2 cellular contexts compared by ENCODE assay signal in the genomic region with DNA sequence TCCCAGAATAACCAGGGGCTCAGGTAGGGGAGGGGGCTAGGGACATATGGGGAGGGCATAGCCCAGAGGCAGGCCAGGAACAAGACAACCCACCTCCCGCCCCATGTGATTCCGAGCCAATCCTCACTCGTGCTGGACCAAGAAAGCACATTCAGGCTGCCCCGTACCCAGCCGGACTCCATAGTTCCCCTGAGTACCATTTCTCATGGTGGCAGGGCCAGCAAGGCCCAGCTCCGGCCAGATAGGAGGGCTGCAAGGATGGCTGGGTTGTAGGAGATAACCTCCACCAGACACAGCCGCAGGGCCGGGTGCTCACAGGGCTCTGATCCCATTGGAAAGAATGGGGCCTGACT.
TF ChIP-seq lines count a peak whose summit lies in the region.

No MANE protein-coding gene starts in this region.

TF ChIP-seq in HepG2, 621 proteins besides CTCF, POLR2A, EP300 and RAD21:
- TF ChIP-seq ARNT (IDR thresholded peaks at IDR 0.05) (no peak), ZNF720 (CRISPR knock-in tag; IDR thresholded peaks at IDR 0.05) (no peak), ZSCAN31 (CRISPR knock-in tag; IDR thresholded peaks at IDR 0.05; ENCODE audit: low read depth) (no peak), SAFB2 (CRISPR knock-in tag; IDR thresholded peaks at IDR 0.05; ENCODE audit: borderline replicate concordance, low read depth) (no peak), NFIC (IDR thresholded peaks at IDR 0.05; ENCODE audit: low read length) (no peak), ZC3H4 (CRISPR knock-in tag; IDR thresholded peaks at IDR 0.05; ENCODE audit: borderline replicate concordance) (peak; percentile 43; the same call in 1 of the 2 replicates), NONO (IDR thresholded peaks at IDR 0.05) (no peak), NONO (CRISPR knock-in tag; conservative IDR thresholded peaks at IDR 0.05) (0 out of 2 replicates have a peak, but pooled peaks have one; percentile 2), ZIK1 (CRISPR knock-in tag; IDR thresholded peaks at IDR 0.05; ENCODE audit: borderline replicate concordance, low read depth) (no peak), JDP2 (CRISPR knock-in tag; IDR thresholded peaks at IDR 0.05; ENCODE audit: borderline replicate concordance) (no peak), CEBPG (CRISPR knock-in tag; IDR thresholded peaks at IDR 0.05) (no peak), TEAD2 (CRISPR knock-in tag; IDR thresholded peaks at IDR 0.05) (no peak), ZNF563 (CRISPR knock-in tag; IDR thresholded peaks at IDR 0.05) (no peak), SYNCRIP (IDR thresholded peaks at IDR 0.05; ENCODE audit: insufficient read depth, low read depth, low read length) (no peak), KDM4B (CRISPR knock-in tag; IDR thresholded peaks at IDR 0.05) (no peak), POLR2AphosphoS2 (IDR thresholded peaks at IDR 0.05; ENCODE audit: low read depth, low read length) (no peak), YY1 (IDR thresholded peaks at IDR 0.05; ENCODE audit: insufficient read depth, insufficient replicate concordance, low read depth, low read length) (no peak), ZNF10 (CRISPR knock-in tag; IDR thresholded peaks at IDR 0.05; ENCODE audit: borderline replicate concordance, low read depth) (no peak), ZNF605 (CRISPR knock-in tag; IDR thresholded peaks at IDR 0.05) (peak; percentile 52; the same call in 1 of the 2 replicates), MYC (CRISPR knock-in tag; IDR thresholded peaks at IDR 0.05; ENCODE audit: borderline replicate concordance) (no peak)
- TF ChIP-seq, protein P1, sequence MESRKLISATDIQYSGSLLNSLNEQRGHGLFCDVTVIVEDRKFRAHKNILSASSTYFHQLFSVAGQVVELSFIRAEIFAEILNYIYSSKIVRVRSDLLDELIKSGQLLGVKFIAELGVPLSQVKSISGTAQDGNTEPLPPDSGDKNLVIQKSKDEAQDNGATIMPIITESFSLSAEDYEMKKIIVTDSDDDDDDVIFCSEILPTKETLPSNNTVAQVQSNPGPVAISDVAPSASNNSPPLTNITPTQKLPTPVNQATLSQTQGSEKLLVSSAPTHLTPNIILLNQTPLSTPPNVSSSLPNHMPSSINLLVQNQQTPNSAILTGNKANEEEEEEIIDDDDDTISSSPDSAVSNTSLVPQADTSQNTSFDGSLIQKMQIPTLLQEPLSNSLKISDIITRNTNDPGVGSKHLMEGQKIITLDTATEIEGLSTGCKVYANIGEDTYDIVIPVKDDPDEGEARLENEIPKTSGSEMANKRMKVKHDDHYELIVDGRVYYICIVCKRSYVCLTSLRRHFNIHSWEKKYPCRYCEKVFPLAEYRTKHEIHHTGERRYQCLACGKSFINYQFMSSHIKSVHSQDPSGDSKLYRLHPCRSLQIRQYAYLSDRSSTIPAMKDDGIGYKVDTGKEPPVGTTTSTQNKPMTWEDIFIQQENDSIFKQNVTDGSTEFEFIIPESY (CRISPR knock-in tag; IDR thresholded peaks at IDR 0.05): no peak
- TF ChIP-seq, protein P2, sequence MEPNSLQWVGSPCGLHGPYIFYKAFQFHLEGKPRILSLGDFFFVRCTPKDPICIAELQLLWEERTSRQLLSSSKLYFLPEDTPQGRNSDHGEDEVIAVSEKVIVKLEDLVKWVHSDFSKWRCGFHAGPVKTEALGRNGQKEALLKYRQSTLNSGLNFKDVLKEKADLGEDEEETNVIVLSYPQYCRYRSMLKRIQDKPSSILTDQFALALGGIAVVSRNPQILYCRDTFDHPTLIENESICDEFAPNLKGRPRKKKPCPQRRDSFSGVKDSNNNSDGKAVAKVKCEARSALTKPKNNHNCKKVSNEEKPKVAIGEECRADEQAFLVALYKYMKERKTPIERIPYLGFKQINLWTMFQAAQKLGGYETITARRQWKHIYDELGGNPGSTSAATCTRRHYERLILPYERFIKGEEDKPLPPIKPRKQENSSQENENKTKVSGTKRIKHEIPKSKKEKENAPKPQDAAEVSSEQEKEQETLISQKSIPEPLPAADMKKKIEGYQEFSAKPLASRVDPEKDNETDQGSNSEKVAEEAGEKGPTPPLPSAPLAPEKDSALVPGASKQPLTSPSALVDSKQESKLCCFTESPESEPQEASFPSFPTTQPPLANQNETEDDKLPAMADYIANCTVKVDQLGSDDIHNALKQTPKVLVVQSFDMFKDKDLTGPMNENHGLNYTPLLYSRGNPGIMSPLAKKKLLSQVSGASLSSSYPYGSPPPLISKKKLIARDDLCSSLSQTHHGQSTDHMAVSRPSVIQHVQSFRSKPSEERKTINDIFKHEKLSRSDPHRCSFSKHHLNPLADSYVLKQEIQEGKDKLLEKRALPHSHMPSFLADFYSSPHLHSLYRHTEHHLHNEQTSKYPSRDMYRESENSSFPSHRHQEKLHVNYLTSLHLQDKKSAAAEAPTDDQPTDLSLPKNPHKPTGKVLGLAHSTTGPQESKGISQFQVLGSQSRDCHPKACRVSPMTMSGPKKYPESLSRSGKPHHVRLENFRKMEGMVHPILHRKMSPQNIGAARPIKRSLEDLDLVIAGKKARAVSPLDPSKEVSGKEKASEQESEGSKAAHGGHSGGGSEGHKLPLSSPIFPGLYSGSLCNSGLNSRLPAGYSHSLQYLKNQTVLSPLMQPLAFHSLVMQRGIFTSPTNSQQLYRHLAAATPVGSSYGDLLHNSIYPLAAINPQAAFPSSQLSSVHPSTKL (CRISPR knock-in tag; IDR thresholded peaks at IDR 0.05): no peak
- TF ChIP-seq, protein P3, sequence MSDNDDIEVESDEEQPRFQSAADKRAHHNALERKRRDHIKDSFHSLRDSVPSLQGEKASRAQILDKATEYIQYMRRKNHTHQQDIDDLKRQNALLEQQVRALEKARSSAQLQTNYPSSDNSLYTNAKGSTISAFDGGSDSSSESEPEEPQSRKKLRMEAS (IDR thresholded peaks at IDR 0.05): peak; percentile 6; the same call in 1 of the 2 replicates

TF ChIP-seq in GM12878, 131 proteins besides CTCF, POLR2A, EP300 and RAD21:
- TF ChIP-seq, protein P4, sequence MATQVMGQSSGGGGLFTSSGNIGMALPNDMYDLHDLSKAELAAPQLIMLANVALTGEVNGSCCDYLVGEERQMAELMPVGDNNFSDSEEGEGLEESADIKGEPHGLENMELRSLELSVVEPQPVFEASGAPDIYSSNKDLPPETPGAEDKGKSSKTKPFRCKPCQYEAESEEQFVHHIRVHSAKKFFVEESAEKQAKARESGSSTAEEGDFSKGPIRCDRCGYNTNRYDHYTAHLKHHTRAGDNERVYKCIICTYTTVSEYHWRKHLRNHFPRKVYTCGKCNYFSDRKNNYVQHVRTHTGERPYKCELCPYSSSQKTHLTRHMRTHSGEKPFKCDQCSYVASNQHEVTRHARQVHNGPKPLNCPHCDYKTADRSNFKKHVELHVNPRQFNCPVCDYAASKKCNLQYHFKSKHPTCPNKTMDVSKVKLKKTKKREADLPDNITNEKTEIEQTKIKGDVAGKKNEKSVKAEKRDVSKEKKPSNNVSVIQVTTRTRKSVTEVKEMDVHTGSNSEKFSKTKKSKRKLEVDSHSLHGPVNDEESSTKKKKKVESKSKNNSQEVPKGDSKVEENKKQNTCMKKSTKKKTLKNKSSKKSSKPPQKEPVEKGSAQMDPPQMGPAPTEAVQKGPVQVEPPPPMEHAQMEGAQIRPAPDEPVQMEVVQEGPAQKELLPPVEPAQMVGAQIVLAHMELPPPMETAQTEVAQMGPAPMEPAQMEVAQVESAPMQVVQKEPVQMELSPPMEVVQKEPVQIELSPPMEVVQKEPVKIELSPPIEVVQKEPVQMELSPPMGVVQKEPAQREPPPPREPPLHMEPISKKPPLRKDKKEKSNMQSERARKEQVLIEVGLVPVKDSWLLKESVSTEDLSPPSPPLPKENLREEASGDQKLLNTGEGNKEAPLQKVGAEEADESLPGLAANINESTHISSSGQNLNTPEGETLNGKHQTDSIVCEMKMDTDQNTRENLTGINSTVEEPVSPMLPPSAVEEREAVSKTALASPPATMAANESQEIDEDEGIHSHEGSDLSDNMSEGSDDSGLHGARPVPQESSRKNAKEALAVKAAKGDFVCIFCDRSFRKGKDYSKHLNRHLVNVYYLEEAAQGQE (IDR thresholded peaks at IDR 0.05; ENCODE audit: low read depth, low read length): no peak
- TF ChIP-seq, protein P5, sequence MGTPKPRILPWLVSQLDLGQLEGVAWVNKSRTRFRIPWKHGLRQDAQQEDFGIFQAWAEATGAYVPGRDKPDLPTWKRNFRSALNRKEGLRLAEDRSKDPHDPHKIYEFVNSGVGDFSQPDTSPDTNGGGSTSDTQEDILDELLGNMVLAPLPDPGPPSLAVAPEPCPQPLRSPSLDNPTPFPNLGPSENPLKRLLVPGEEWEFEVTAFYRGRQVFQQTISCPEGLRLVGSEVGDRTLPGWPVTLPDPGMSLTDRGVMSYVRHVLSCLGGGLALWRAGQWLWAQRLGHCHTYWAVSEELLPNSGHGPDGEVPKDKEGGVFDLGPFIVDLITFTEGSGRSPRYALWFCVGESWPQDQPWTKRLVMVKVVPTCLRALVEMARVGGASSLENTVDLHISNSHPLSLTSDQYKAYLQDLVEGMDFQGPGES (IDR thresholded peaks at IDR 0.05): no peak
- TF ChIP-seq MXI1 (IDR thresholded peaks at IDR 0.05; ENCODE audit: low read depth, low read length): no peak
- no peak for TF ChIP-seq ZSCAN29 (IDR thresholded peaks at IDR 0.05)
- TF ChIP-seq SPI1 (IDR thresholded peaks at IDR 0.05; ENCODE audit: borderline replicate concordance, insufficient read depth, low read depth, low read length): no peak
- TF ChIP-seq TCF7 (IDR thresholded peaks at IDR 0.05; ENCODE audit: borderline replicate concordance): no peak
- TF ChIP-seq, protein P6, sequence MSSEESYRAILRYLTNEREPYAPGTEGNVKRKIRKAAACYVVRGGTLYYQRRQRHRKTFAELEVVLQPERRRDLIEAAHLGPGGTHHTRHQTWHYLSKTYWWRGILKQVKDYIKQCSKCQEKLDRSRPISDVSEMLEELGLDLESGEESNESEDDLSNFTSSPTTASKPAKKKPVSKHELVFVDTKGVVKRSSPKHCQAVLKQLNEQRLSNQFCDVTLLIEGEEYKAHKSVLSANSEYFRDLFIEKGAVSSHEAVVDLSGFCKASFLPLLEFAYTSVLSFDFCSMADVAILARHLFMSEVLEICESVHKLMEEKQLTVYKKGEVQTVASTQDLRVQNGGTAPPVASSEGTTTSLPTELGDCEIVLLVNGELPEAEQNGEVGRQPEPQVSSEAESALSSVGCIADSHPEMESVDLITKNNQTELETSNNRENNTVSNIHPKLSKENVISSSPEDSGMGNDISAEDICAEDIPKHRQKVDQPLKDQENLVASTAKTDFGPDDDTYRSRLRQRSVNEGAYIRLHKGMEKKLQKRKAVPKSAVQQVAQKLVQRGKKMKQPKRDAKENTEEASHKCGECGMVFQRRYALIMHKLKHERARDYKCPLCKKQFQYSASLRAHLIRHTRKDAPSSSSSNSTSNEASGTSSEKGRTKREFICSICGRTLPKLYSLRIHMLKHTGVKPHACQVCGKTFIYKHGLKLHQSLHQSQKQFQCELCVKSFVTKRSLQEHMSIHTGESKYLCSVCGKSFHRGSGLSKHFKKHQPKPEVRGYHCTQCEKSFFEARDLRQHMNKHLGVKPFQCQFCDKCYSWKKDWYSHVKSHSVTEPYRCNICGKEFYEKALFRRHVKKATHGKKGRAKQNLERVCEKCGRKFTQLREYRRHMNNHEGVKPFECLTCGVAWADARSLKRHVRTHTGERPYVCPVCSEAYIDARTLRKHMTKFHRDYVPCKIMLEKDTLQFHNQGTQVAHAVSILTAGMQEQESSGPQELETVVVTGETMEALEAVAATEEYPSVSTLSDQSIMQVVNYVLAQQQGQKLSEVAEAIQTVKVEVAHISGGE (CRISPR knock-in tag; IDR thresholded peaks at IDR 0.05): no peak
- no peak for TF ChIP-seq LARP7 (IDR thresholded peaks at IDR 0.05)
- no peak for TF ChIP-seq RAD51 (IDR thresholded peaks at IDR 0.05)
- no peak for TF ChIP-seq ZZZ3 (IDR thresholded peaks at IDR 0.05; ENCODE audit: control insufficient read depth, insufficient read length, low read depth)
- no peak for TF ChIP-seq PML (IDR thresholded peaks at IDR 0.05; ENCODE audit: low read length)
- no peak for TF ChIP-seq RBBP5 (conservative IDR thresholded peaks at IDR 0.05)
- TF ChIP-seq, protein P3 (IDR thresholded peaks at IDR 0.05; ENCODE audit: low read depth, low read length): no peak
- no peak for TF ChIP-seq PAX5 (IDR thresholded peaks at IDR 0.05; ENCODE audit: borderline replicate concordance, low read depth, low read length)
